In genomic region chr12:54173906-54174471, GRCh38 we compare ENCODE assay signal across 14 cellular contexts. TPM values are rescaled to one million over a fixed set of nuclear protein-coding genes. Genes with fewer than 3 reads are reported as not detected.
DNase-seq lines count a peak whose midpoint lies in the region; ATAC-seq, FAIRE-seq and TF ChIP-seq lines count a peak whose summit lies in the region.
"Had no signal": no experiment of that assay in that cellular context is flagged by ENCODE, and none has a peak within 500 bp of the region (broad histone marks: within the 10 kb centered on the region; RNA-seq: fewer than 3 reads in every experiment).

No MANE protein-coding gene starts in this region.

- H2BK5ac ChIP-seq in H1 (ENCODE audit: low read depth, low read length), result no peak overlapping the region

- H2BK120ac ChIP-seq in H1 (replicated peaks; ENCODE audit: low read depth, low read length), result no peak overlapping the region

- H4K20me1 ChIP-seq in H1 (replicated peaks in 1 of 2; ENCODE audit: control insufficient read depth in 1 of 2, insufficient read depth in 2 of 2, low read length in 2 of 2), result peaks cover 0 to 5% of the 10 kb centered on the region in 2 experiments

- H3K4me1 ChIP-seq in HUES6 (ENCODE audit: control insufficient read depth, insufficient read depth, low read length) (peaks cover 12% of the 10 kb centered on the region), H1 (replicated peaks in 1 of 4; ENCODE audit: control insufficient read depth in 3 of 4, insufficient read depth in 4 of 4, low read length in 3 of 4) (peaks cover 0 to 8% (median 3%) of the 10 kb centered on the region in 4 experiments; a peak in 4 of 7 replicates), pancreas (no peaks in the 10 kb centered on the region)
- H3K4me1 ChIP-seq: A549 had no signal

- intact Hi-C loops in pancreas (cut with DNase I), result no loop called here

- CTCF ChIA-PET in H1 (lab: Charles Lee; ENCODE audit: partially characterized antibody), result interaction anchor here (0.7 to 5.7 kb wide), 20 partner anchors 8 to 477 kb away, joined by 3 to 40 read pairs (median 4); partner anchors contain the start of genes HOXC5 and SMUG1

- no peak for TF ChIP-seq RAD21 in H1 (IDR thresholded peaks at IDR 0.05 in 1 of 2, conservative IDR thresholded peaks at IDR 0.05 in 1 of 2; ENCODE audit: low read depth in 2 of 2, low read length in 2 of 2)

- H3K4me2 ChIP-seq in H1 (ENCODE audit: insufficient read depth in 1 of 2, low read depth in 2 of 2, low read length in 2 of 2), result peak overlapping the region; percentile 89 to 96
- H3K4me2 ChIP-seq: A549 had no signal

- H3K27ac ChIP-seq in HUES6 (ENCODE audit: low read depth, low read length) (no peak overlapping the region), H1 (ENCODE audit: low read depth, low read length) (no peak overlapping the region), pancreas (no peak overlapping the region)
- H3K27ac ChIP-seq: A549, gastroesophageal sphincter, SJSA1 had no signal

- no peak for TF ChIP-seq CTCF in H1 (IDR thresholded peaks at IDR 0.05; ENCODE audit: control extremely low read depth in 1 of 3, insufficient read depth in 1 of 3, low read depth in 1 of 3, low read length in 3 of 3)
- TF ChIP-seq CTCF in pancreas (IDR thresholded peaks at IDR 0.05), result no peak

- FAIRE-seq in H1 (lab: Jason Lieb, UNC), result no peak
- FAIRE-seq in pancreas (lab: Jason Lieb, UNC), result no peak
- FAIRE-seq: A549, urothelium cell line had no signal

- no peak overlapping the region for H3K23ac ChIP-seq in H1 (ENCODE audit: insufficient read length)

- no peak overlapping the region for H2AK5ac ChIP-seq in H1 (ENCODE audit: low read depth, low read length)

- ATAC-seq in pancreas (no peak), HG02678 (IDR thresholded peaks at IDR 0.05; ENCODE audit: unreplicated experiment) (no peak)
- ATAC-seq: A549 had no signal

- H4K5ac ChIP-seq in H1 (ENCODE audit: insufficient read length, low read depth, low read length), result no peak overlapping the region

- H3K27me3 ChIP-seq in HUES6 (ENCODE audit: control insufficient read depth, insufficient read depth, low read length) (peaks cover 85% of the 10 kb centered on the region), H1 (replicated peaks in 1 of 4; ENCODE audit: control insufficient read depth in 3 of 4, extremely low read depth in 1 of 4, insufficient read depth in 3 of 4, low read length in 3 of 4) (peaks cover 42 to 53% (median 49%) of the 10 kb centered on the region in 4 experiments), pancreas (no peaks in the 10 kb centered on the region)

- H3K4ac ChIP-seq in H1 (replicated peaks; ENCODE audit: insufficient read length, low read depth, low read length), result no peak overlapping the region

- no peak overlapping the region for H2AFZ ChIP-seq in H1 (ENCODE audit: low read length)

- H2BK20ac ChIP-seq in H1 (ENCODE audit: low read length), result no peak overlapping the region

- peaks cover 4% of the 10 kb centered on the region; the same call in 1 of the 2 replicates for H3K23me2 ChIP-seq in H1 (ENCODE audit: low read depth, low read length)

- DNase-seq in NCI-H2171 treated with DMSO at 0.1 percent for 48 hours (lab: John Stamatoyannopoulos, UW), result peak; percentile 43
- no peak for DNase-seq in NCI-H2171 (lab: John Stamatoyannopoulos, UW)
- no peak for DNase-seq in H1 (ENCODE audit: low read depth in 1 of 2, low spot score in 2 of 2)
- peak; percentile 41 for DNase-seq in retina
- no peak for DNase-seq in pancreas
- no peak for DNase-seq in GOT3 (lab: John Stamatoyannopoulos, UW)
- DNase-seq: DMS153, naive B cell had no signal

- H3K14ac ChIP-seq in H1 (ENCODE audit: insufficient read length), result no peak overlapping the region

- TF ChIP-seq POLR2A in H1 (IDR thresholded peaks at IDR 0.05; ENCODE audit: control extremely low read depth in 1 of 2, low read depth in 2 of 2, low read length in 2 of 2), result no peak

- no peak overlapping the region for H3K56ac ChIP-seq in H1 (replicated peaks; ENCODE audit: insufficient read length, low read depth, low read length)

- no peak overlapping the region for H2BK12ac ChIP-seq in H1 (ENCODE audit: low read depth, low read length)

- POLR2A ChIA-PET in H1 (lab: Charles Lee; ENCODE audit: partially characterized antibody), result interaction anchor here (0.9 to 1.8 kb wide), 5 partner anchors 8 to 25 kb away, joined by 3 to 5 read pairs (median 4); no protein-coding TSS in a partner anchor

- H3K9ac ChIP-seq in HUES6 (ENCODE audit: low read length) (no peak overlapping the region), H1 (replicated peaks in 1 of 4; ENCODE audit: extremely low read depth in 1 of 4, low read depth in 3 of 4, low read length in 3 of 4) (no peak overlapping the region; a peak in 1 of 7 replicates)

- H4K8ac ChIP-seq in H1 (ENCODE audit: extremely low read depth, insufficient read depth, low read length), result no peak overlapping the region

- no peak overlapping the region for H3K18ac ChIP-seq in H1 (ENCODE audit: extremely low read depth, low read length)

- H3K79me2 ChIP-seq in H1 (ENCODE audit: control insufficient read depth in 1 of 2, insufficient read depth in 2 of 2, low read length in 2 of 2), result no peaks in the 10 kb centered on the region

- H2BK15ac ChIP-seq in H1 (ENCODE audit: low read length), result no peak overlapping the region

- 80% methylated on average over 2 of the region's 2 CpGs; no CpG with 5 or more reads in 1 of the 2 experiments for WGBS in H1 (ENCODE audit: extremely low coverage in 1 of 2, insufficient coverage in 1 of 2, insufficient read length in 1 of 2, insufficient replicate concordance in 2 of 2, low coverage in 1 of 2, low lambda C conversion rate in 2 of 2, missing lambda C conversion rate in 1 of 2), 2 experiments
- WGBS in pancreas, 2 donors, result 70 to 79% methylated on average over 2 of the region's 2 CpGs

- TF ChIP-seq EP300 in H1 (IDR thresholded peaks at IDR 0.05; ENCODE audit: borderline replicate concordance in 1 of 2, low read depth in 2 of 2, low read length in 2 of 2), result no peak

- H3K4me3 ChIP-seq in HUES6 (ENCODE audit: low read depth, low read length), result peak overlapping the region; percentile 63
- peak overlapping the region in 1 of 4 experiments; percentile 58; a peak in 2 of 8 replicates for H3K4me3 ChIP-seq in H1 (ENCODE audit: extremely low read depth in 1 of 4, insufficient read depth in 2 of 4, low read depth in 3 of 4, low read length in 4 of 4)
- peak overlapping the region in 1 of 4 donors; percentile 46 for H3K4me3 ChIP-seq in pancreas
- H3K4me3 ChIP-seq: A549 had no signal

- no peak overlapping the region for H4K91ac ChIP-seq in H1 (replicated peaks; ENCODE audit: insufficient read length, low read length)

- no peaks in the 10 kb centered on the region for H3K9me3 ChIP-seq in HUES6 (ENCODE audit: control insufficient read depth, insufficient read depth, low read depth, low read length)
- no peaks in the 10 kb centered on the region for H3K9me3 ChIP-seq in H1 (ENCODE audit: insufficient read depth in 2 of 2, low read depth in 1 of 2, low read length in 1 of 2)
- H3K9me3 ChIP-seq in pancreas, result no peaks in the 10 kb centered on the region
- H3K9me3 ChIP-seq: A549, gastroesophageal sphincter, SJSA1 had no signal

- H3K36me3 ChIP-seq in HUES6 (ENCODE audit: control insufficient read depth, insufficient read depth, low read length), result no peaks in the 10 kb centered on the region
- no peaks in the 10 kb centered on the region for H3K36me3 ChIP-seq in H1 (ENCODE audit: control insufficient read depth in 2 of 4, insufficient read depth in 4 of 4, low read length in 3 of 4)
- H3K36me3 ChIP-seq in pancreas, result no peaks in the 10 kb centered on the region
- H3K36me3 ChIP-seq: SJSA1 had no signal

- H3K79me1 ChIP-seq in H1 (ENCODE audit: low read depth, low read length), result no peaks in the 10 kb centered on the region

TF ChIP-seq in H1, 55 proteins besides CTCF, POLR2A, EP300 and RAD21 (continues in another document):
- TF ChIP-seq TBP (IDR thresholded peaks at IDR 0.05; ENCODE audit: low read depth, low read length) (no peak), SP4 (IDR thresholded peaks at IDR 0.05; ENCODE audit: low read length) (no peak), NRF1 (IDR thresholded peaks at IDR 0.05; ENCODE audit: low read depth, low read length) (no peak)

RNA-seq across cellular contexts. Expression of gene SMUG1, which starts 14.8 kb away (rescaled TPM):
- total RNA-seq in H1 (2021; fragmentation: NEBNext Ultra II Directional; extraction: Animal tissue kit (Norgen Biotek cat#: 25700)), result 15.8 and 18.6 TPM in 2 replicates
- polyA plus RNA-seq in H1 (2011; rRNA removed), result 35.0 and 35.7 TPM in 2 replicates
- 31.1 TPM for polyA plus RNA-seq in H1 (2011; cell fraction: cytosol; rRNA removed)
- polyA plus RNA-seq in H1 (2011; cell fraction: nucleus; rRNA removed), result 35.6 TPM
- 21.2 to 26.6 TPM (median 23.8 TPM) in 4 replicates for polyA plus RNA-seq in H1 (2012, experiment 1 of 2)
- 26.7 TPM for polyA plus RNA-seq in H1 (2012, experiment 2 of 2)
- 16.0 TPM for polyA plus RNA-seq in H1 (2013, experiment 1 of 2)
- polyA plus RNA-seq in H1 (2013, experiment 2 of 2), result 14.1 TPM
- 19.1 and 19.4 TPM in 2 replicates for polyA minus RNA-seq in H1 (2011; rRNA and poly(A)+ RNA removed)
- 10.4 TPM for polyA minus RNA-seq in H1 (2011; cell fraction: cytosol; rRNA and poly(A)+ RNA removed)
- polyA minus RNA-seq in H1 (2011; cell fraction: nucleus; rRNA and poly(A)+ RNA removed), result 22.1 TPM
- 10 to 100 TPM; 12.4 to 18.1 (median 14.3) TPM for total RNA-seq in pancreas
- polyA plus RNA-seq in pancreas, result 10 to 100 TPM; 29.7 to 35.4 TPM

Comparison
In these comparisons a context has a peak if more than half of its experiments do, and no peak if none do; other contexts are left out.
1. DNase-seq: peak in NCI-H2171 treated with DMSO at 0.1 percent for 48 hours (single experiment) and retina (single experiment); none in NCI-H2171 (single experiment), H1 (0 of 2), pancreas (0 of 6) and GOT3 (single experiment).